ENCODE assay signal across 1 cellular context in genomic region chr20:12808006-12808567, GRCh38.
TF ChIP-seq lines count a peak whose summit lies in the region.

No MANE protein-coding gene starts in this region.

TF ChIP-seq in GM23338, 12 proteins besides CTCF, POLR2A, EP300 and RAD21 (continued from another document):
- TF ChIP-seq STAT1 (IDR thresholded peaks at IDR 0.05; ENCODE audit: unreplicated experiment), result no peak
- TF ChIP-seq ZNF114 (CRISPR knock-in tag; IDR thresholded peaks at IDR 0.05), result no peak
- TF ChIP-seq ETS1 (IDR thresholded peaks at IDR 0.05), result no peak
- no peak for TF ChIP-seq ZNF331 (CRISPR knock-in tag; IDR thresholded peaks at IDR 0.05; ENCODE audit: low read depth)
- no peak for TF ChIP-seq EZH2 (IDR thresholded peaks at IDR 0.05; ENCODE audit: low read depth, unreplicated experiment)
